20 cellular contexts compared by ENCODE assay signal in the genomic region with DNA sequence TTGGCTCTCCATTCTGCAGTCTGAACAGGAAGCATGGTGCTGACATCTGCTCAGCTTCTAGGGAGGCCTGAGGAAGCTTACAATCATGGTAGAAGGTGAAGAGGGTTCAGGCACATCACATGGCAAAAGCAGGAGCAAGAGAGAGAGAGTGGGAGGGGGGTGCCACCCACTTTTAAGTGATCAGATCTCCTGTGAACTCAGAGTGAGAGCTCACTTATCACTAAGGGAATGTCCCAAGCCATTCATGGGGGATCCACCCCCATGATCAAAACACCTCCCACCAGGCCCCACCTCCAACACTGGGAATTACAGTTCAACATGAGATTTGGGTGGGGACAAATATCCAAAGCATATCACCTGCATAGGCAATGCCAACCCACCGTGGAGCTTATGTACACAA. TPM values are rescaled to one million over a fixed set of nuclear protein-coding genes. Genes with fewer than 3 reads are reported as not detected.
DNase-seq lines count a peak whose midpoint lies in the region; ATAC-seq and TF ChIP-seq lines count a peak whose summit lies in the region.
"Had no signal": no experiment of that assay in that cellular context is flagged by ENCODE, and none has a peak within 500 bp of the region (broad histone marks: within the 10 kb centered on the region; RNA-seq: fewer than 3 reads in every experiment).

No MANE protein-coding gene starts in this region.

- H3K4me3 Mint-ChIP-seq in activated T-cell treated with anti-CD3 and anti-CD28 coated beads, Interleukin-2, amount 50 U/mL, for 24 hours = no peak overlapping the region
- H3K4me3 Mint-ChIP-seq in activated B cell treated with CpG ODN at 0.5 μM for 24 hours = no peak overlapping the region
- H3K4me3 Mint-ChIP-seq in activated naive CD8-positive, alpha-beta T cell treated with anti-CD3 and anti-CD28 coated beads for 36 hours = no peak overlapping the region
- H3K4me3 Mint-ChIP-seq in natural killer cell treated with Interleukin-12 subunit alpha and Interleukin-12 subunit beta and Interleukin-15 and Interleukin-18, amount 100 ng/mL, for 72 hours = peak overlapping the region; percentile 64
- H3K4me3 Mint-ChIP-seq: CD8-positive, alpha-beta T cell had no signal

- TF ChIP-seq CTCF in activated B cell treated with CpG ODN at 0.5 μM for 24 hours (IDR thresholded peaks at IDR 0.05) = no peak

- POLR2A ChIA-PET in activated B cell treated with CpG ODN at 0.5 μM for 24 hours (lab: Charles Lee) = interaction anchor here (2.7 kb wide), 1 partner anchor 10 kb away, joined by 9 read pairs; the partner anchor contains the start of gene GNG2

- intact Hi-C loops in activated B cell treated with CpG ODN at 0.5 μM for 24 hours (cut with micrococcal nuclease) = no loop called here

- no peaks in the 10 kb centered on the region for H3K27me3 Mint-ChIP-seq in activated T-cell treated with anti-CD3 and anti-CD28 coated beads, Interleukin-2, amount 50 U/mL, for 24 hours
- H3K27me3 Mint-ChIP-seq in activated B cell treated with CpG ODN at 0.5 μM for 24 hours = no peaks in the 10 kb centered on the region
- peaks cover 3% of the 10 kb centered on the region for H3K27me3 Mint-ChIP-seq in activated naive CD8-positive, alpha-beta T cell treated with anti-CD3 and anti-CD28 coated beads for 36 hours
- no peaks in the 10 kb centered on the region for H3K27me3 Mint-ChIP-seq in natural killer cell treated with Interleukin-12 subunit alpha and Interleukin-12 subunit beta and Interleukin-15 and Interleukin-18, amount 100 ng/mL, for 72 hours

- ATAC-seq in activated B cell treated with CpG ODN at 0.5 μM for 24 hours (ENCODE audit: low read depth) (no peak), GM21367 (IDR thresholded peaks at IDR 0.05; ENCODE audit: unreplicated experiment) (no peak)
- no peak for ATAC-seq in natural killer cell treated with Interleukin-12 subunit alpha and Interleukin-12 subunit beta and Interleukin-15 and Interleukin-18, amount 100 ng/mL, for 72 hours
- ATAC-seq: CD8-positive, alpha-beta T cell; GM12878; HepG2 had no signal

- peak overlapping the region; percentile 11 for H3K27ac Mint-ChIP-seq in activated T-cell treated with anti-CD3 and anti-CD28 coated beads, Interleukin-2, amount 50 U/mL, for 24 hours
- peak overlapping the region; percentile 37 for H3K27ac Mint-ChIP-seq in activated B cell treated with CpG ODN at 0.5 μM for 24 hours
- peak overlapping the region; percentile 65 for H3K27ac Mint-ChIP-seq in activated naive CD8-positive, alpha-beta T cell treated with anti-CD3 and anti-CD28 coated beads for 36 hours
- peak overlapping the region; percentile 97 to 99 for H3K27ac Mint-ChIP-seq in natural killer cell treated with Interleukin-12 subunit alpha and Interleukin-12 subunit beta and Interleukin-15 and Interleukin-18, amount 100 ng/mL, for 72 hours

- H3K4me1 Mint-ChIP-seq in activated T-cell treated with anti-CD3 and anti-CD28 coated beads, Interleukin-2, amount 50 U/mL, for 24 hours (ENCODE audit: low read depth) = peaks cover 74% of the 10 kb centered on the region
- H3K4me1 Mint-ChIP-seq in activated B cell treated with CpG ODN at 0.5 μM for 24 hours = peaks cover 62% of the 10 kb centered on the region
- peaks cover 48% of the 10 kb centered on the region for H3K4me1 Mint-ChIP-seq in activated naive CD8-positive, alpha-beta T cell treated with anti-CD3 and anti-CD28 coated beads for 36 hours
- H3K4me1 Mint-ChIP-seq in natural killer cell treated with Interleukin-12 subunit alpha and Interleukin-12 subunit beta and Interleukin-15 and Interleukin-18, amount 100 ng/mL, for 72 hours (ENCODE audit: low read depth in 2 of 2) = peaks cover 71 to 79% of the 10 kb centered on the region in 2 donors

- DNase-seq in activated T-cell treated with anti-CD3 and anti-CD28 coated beads, Interleukin-2, amount 50 U/mL, for 24 hours = no peak
- DNase-seq in activated T-cell treated with anti-CD3 and anti-CD28 coated beads, Interleukin-2, amount 50 U/mL, for 48 hours = no peak
- DNase-seq in activated B cell treated with CpG ODN at 0.5 μM for 24 hours (no peak), Kasumi-1 (lab: John Stamatoyannopoulos, UW) (no peak), mesenteric fat pad (ENCODE audit: low spot score) (no peak)
- DNase-seq in activated naive CD8-positive, alpha-beta T cell treated with anti-CD3 and anti-CD28 coated beads for 36 hours = no peak
- DNase-seq in natural killer cell treated with Interleukin-12 subunit alpha and Interleukin-12 subunit beta and Interleukin-15 and Interleukin-18, amount 100 ng/mL, for 72 hours (ENCODE audit: low spot score) = no peak
- DNase-seq: CD8-positive, alpha-beta T cell; DMS53; EL; KBM-7; NCI-H187 treated with DMSO at 0.1 percent for 48 hours; NCI-H226; NCI-H524; NCI-H82; OCI-M1; SHP77 had no signal

- peaks cover 39% of the 10 kb centered on the region for H3K9me3 Mint-ChIP-seq in activated T-cell treated with anti-CD3 and anti-CD28 coated beads, Interleukin-2, amount 50 U/mL, for 24 hours
- H3K9me3 Mint-ChIP-seq in activated B cell treated with CpG ODN at 0.5 μM for 24 hours = peaks cover 4% of the 10 kb centered on the region
- H3K9me3 Mint-ChIP-seq in activated naive CD8-positive, alpha-beta T cell treated with anti-CD3 and anti-CD28 coated beads for 36 hours = peaks cover 24% of the 10 kb centered on the region
- H3K9me3 Mint-ChIP-seq in natural killer cell treated with Interleukin-12 subunit alpha and Interleukin-12 subunit beta and Interleukin-15 and Interleukin-18, amount 100 ng/mL, for 72 hours = peaks cover 12% of the 10 kb centered on the region

- H3K36me3 Mint-ChIP-seq in activated T-cell treated with anti-CD3 and anti-CD28 coated beads, Interleukin-2, amount 50 U/mL, for 24 hours (ENCODE audit: low read depth) = peaks cover 32% of the 10 kb centered on the region
- peaks cover 2% of the 10 kb centered on the region for H3K36me3 Mint-ChIP-seq in activated B cell treated with CpG ODN at 0.5 μM for 24 hours (ENCODE audit: low read depth)
- H3K36me3 Mint-ChIP-seq in activated naive CD8-positive, alpha-beta T cell treated with anti-CD3 and anti-CD28 coated beads for 36 hours = peaks cover 34% of the 10 kb centered on the region
- peaks cover 28% of the 10 kb centered on the region for H3K36me3 Mint-ChIP-seq in natural killer cell treated with Interleukin-12 subunit alpha and Interleukin-12 subunit beta and Interleukin-15 and Interleukin-18, amount 100 ng/mL, for 72 hours
- H3K36me3 Mint-ChIP-seq: CD8-positive, alpha-beta T cell had no signal

- CTCF ChIA-PET in activated B cell treated with CpG ODN at 0.5 μM for 24 hours (lab: Charles Lee) = interaction anchor here (0.8 kb wide), 1 partner anchor 10 kb away, joined by 4 read pairs; the partner anchor contains the start of gene GNG2

RNA-seq across cellular contexts. Expression of gene GNG2, which starts 9.8 kb away (rescaled TPM):
- total RNA-seq in activated B cell treated with CpG ODN at 0.5 μM for 24 hours (68.7 and 70.0 TPM in 2 replicates), mesenteric fat pad (135 TPM)
- 100 to 1,000 TPM; 131 to 132 TPM for total RNA-seq in activated naive CD8-positive, alpha-beta T cell treated with anti-CD3 and anti-CD28 coated beads for 36 hours
- total RNA-seq in natural killer cell treated with Interleukin-12 subunit alpha and Interleukin-12 subunit beta and Interleukin-15 and Interleukin-18, amount 100 ng/mL, for 72 hours = 100 to 1,000 TPM; 293 to 495 TPM
- total RNA-seq: HepG2 had no signal

Comparison
In these comparisons a context has a peak if more than half of its experiments do, and no peak if none do; other contexts are left out.
1. H3K27ac Mint-ChIP-seq: peak in every context shown above with its lines; median percentile 98 in natural killer cell treated with Interleukin-12 subunit alpha and Interleukin-12 subunit beta and Interleukin-15 and Interleukin-18, amount 100 ng/mL, for 72 hours; 65 in activated naive CD8-positive, alpha-beta T cell treated with anti-CD3 and anti-CD28 coated beads for 36 hours; 37 in activated B cell treated with CpG ODN at 0.5 μM for 24 hours; 11 in activated T-cell treated with anti-CD3 and anti-CD28 coated beads, Interleukin-2, amount 50 U/mL, for 24 hours.